1 cellular context compared by ENCODE assay signal in genomic region chr15:57343526-57343925, GRCh38.
TF ChIP-seq lines count a peak whose summit lies in the region.

No MANE protein-coding gene starts in this region.

TF ChIP-seq in IMR-90, 13 proteins besides CTCF, POLR2A, EP300 and RAD21 (continued from another document):
- no peak for TF ChIP-seq FOS (IDR thresholded peaks at IDR 0.05; ENCODE audit: low read depth, low read length)
- no peak for TF ChIP-seq USF2 (IDR thresholded peaks at IDR 0.05; ENCODE audit: low read depth, low read length)
- no peak for TF ChIP-seq BHLHE40 (IDR thresholded peaks at IDR 0.05; ENCODE audit: low read depth, low read length)
- no peak for TF ChIP-seq RCOR1 (IDR thresholded peaks at IDR 0.05; ENCODE audit: insufficient replicate concordance, low read length)
- no peak for TF ChIP-seq CEBPB (IDR thresholded peaks at IDR 0.05; ENCODE audit: low read depth, low read length)
- no peak for TF ChIP-seq RFX5 (IDR thresholded peaks at IDR 0.05; ENCODE audit: low read depth, low read length)
TF ChIP-seq in IMR-90: peak in this region for 0.
